In the genomic region with DNA sequence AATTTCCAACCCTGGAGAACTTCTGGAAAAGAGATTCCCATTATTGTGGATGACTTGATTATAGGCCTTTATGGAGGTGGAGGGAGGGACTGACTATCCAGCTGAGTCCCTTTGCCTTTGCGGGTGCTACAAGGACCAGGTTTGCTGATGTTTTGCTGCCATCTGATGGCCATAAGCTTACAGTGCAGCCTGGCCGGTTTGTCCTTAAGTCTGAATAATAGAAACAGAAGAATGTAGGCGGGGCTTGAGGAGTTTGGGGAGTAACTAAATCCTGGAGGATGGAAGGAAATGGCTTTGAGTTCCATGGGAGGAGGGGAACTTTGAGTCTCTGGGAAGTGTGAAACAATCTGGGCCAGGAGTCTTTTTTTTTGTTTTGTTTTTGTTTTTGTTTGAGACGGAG, we compare ENCODE assay signal across 8 cellular contexts. TPM values are rescaled to one million over a fixed set of nuclear protein-coding genes. Genes with fewer than 3 reads are reported as not detected.
DNase-seq lines count a peak whose midpoint lies in the region; ATAC-seq and TF ChIP-seq lines count a peak whose summit lies in the region.

No MANE protein-coding gene starts in this region.

- ATAC-seq in GM19043 (IDR thresholded peaks at IDR 0.05; ENCODE audit: low read depth, unreplicated experiment) (peak; percentile 79), HG03521 (IDR thresholded peaks at IDR 0.05; ENCODE audit: unreplicated experiment) (peak; percentile 77), lung (ENCODE audit: insufficient read depth, low FRiP score) (peak; percentile 90)

- H3K27me3 ChIP-seq in lung (ENCODE audit: control insufficient read depth, insufficient read depth), result no peaks in the 10 kb centered on the region

- no peak overlapping the region for H3K4me3 ChIP-seq in lung

- no peaks in the 10 kb centered on the region for H3K4me1 ChIP-seq in lung (ENCODE audit: control insufficient read depth in 2 of 2, insufficient read depth in 2 of 2, low read length in 2 of 2)

- H3K27ac ChIP-seq in lung (ENCODE audit: low read depth in 1 of 2, low read length in 1 of 2), result no peak overlapping the region

- 0 to 1% methylated on average over 3 of the region's 4 CpGs for WGBS in lung, 2 donors

- peak; percentile 99 for TF ChIP-seq CTCF in lung (IDR thresholded peaks at IDR 0.05; ENCODE audit: control extremely low read depth, extremely low read depth)

- DNase-seq in AML-193 (lab: John Stamatoyannopoulos, UW), result peak; percentile 68 to 75
- peak; percentile 43 for DNase-seq in NCI-H748 treated with DMSO at 0.1 percent for 48 hours (lab: John Stamatoyannopoulos, UW)
- peak; percentile 50 to 62 for DNase-seq in activated CD4-positive, alpha-beta T cell treated with anti-CD3 and anti-CD28 coated beads, Interleukin-2, amount 50 U/mL, for 4 hours
- peak; percentile 86 for DNase-seq in ecto neural progenitor cell (ENCODE audit: low spot score)
- DNase-seq in lung (ENCODE audit: low spot score), result peak; percentile 85
- peak; percentile 38 for DNase-seq in stimulated activated CD8-positive, alpha-beta memory T cell treated with anti-CD3 and anti-CD28 coated beads, Interleukin-2, amount 100 ng/mL, for 1 hour (ENCODE audit: low read depth in 2 of 2)

- H3K36me3 ChIP-seq in lung (ENCODE audit: control insufficient read depth in 2 of 2, insufficient read depth in 2 of 2, low read length in 2 of 2), result no peaks in the 10 kb centered on the region

- H3K9me3 ChIP-seq in lung (ENCODE audit: control insufficient read depth in 2 of 2, insufficient read depth in 1 of 2, low read length in 1 of 2), result no peaks in the 10 kb centered on the region

RNA-seq across cellular contexts. Expression of gene CD1D, which starts 55.7 kb away (rescaled TPM):
- total RNA-seq in lung, result 1 to 10 TPM; 3.5 to 3.7 TPM
- 1 to 10 TPM; 4.7 to 9.9 TPM for polyA plus RNA-seq in lung
